Comparison of ENCODE assay signal across 24 cellular contexts in the genomic region with DNA sequence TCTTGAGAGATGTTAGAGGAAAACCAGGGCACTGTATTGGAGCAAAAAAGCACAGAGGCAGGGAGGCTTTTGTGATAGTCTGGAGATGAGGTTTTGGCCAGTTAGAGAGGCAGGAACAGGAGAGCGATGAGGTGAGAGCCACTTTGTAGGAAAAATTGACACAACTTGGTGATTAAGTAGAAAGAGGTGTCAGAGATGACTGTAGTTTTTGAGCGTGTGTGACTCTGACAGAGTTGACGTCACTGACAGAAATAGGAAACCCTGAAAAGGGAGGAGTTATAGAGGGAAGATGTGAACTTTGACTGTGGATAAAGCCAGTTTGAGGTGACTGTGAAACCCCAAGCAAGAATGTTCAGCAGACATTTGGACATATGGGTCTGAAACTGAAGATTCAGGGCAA. TPM values are rescaled to one million over a fixed set of nuclear protein-coding genes. Genes with fewer than 3 reads are reported as not detected.
A peak's percentile ranks its signal among the peaks of the same experiment; 100 is the strongest.
DNase-seq lines count a peak whose midpoint lies in the region; ATAC-seq, FAIRE-seq and TF ChIP-seq lines count a peak whose summit lies in the region.
"Had no signal": no experiment of that assay in that cellular context is flagged by ENCODE, and none has a peak within 500 bp of the region (broad histone marks: within the 10 kb centered on the region; RNA-seq: fewer than 3 reads in every experiment).

No MANE protein-coding gene starts in this region.

- peak; percentile 58 to 61 for DNase-seq in activated T-cell treated with anti-CD3 and anti-CD28 coated beads, Interleukin-2, amount 50 U/mL, for 72 hours
- DNase-seq in activated T-cell treated with anti-CD3 and anti-CD28 coated beads, Interleukin-2, amount 50 U/mL, for 1 hour: no peak
- DNase-seq in activated CD8-positive, alpha-beta T cell treated with anti-CD3 and anti-CD28 coated beads for 36 hours: peak; percentile 56
- no peak for DNase-seq in right lobe of liver
- no peak for DNase-seq in pancreas
- DNase-seq: ACHN; activated T-cell treated with anti-CD3 and anti-CD28 coated beads, Interleukin-2, amount 50 U/mL, for 24 hours; Calu3; cortex of kidney; mesendoderm; naive B cell; NCI-H1092; NCI-H2029; NCI-H226; NCI-H774; OCI-M1; testis had no signal

- no peak overlapping the region for H3K27ac Mint-ChIP-seq in activated T-cell treated with anti-CD3 and anti-CD28 coated beads, Interleukin-2, amount 50 U/mL, for 72 hours
- no peak overlapping the region for H3K27ac Mint-ChIP-seq in activated CD8-positive, alpha-beta T cell treated with anti-CD3 and anti-CD28 coated beads for 36 hours
- H3K27ac Mint-ChIP-seq: activated T-cell treated with anti-CD3 and anti-CD28 coated beads, Interleukin-2, amount 50 U/mL, for 24 hours had no signal

- H3K4me1 Mint-ChIP-seq in activated T-cell treated with anti-CD3 and anti-CD28 coated beads, Interleukin-2, amount 50 U/mL, for 72 hours (ENCODE audit: low read depth): peaks cover 24% of the 10 kb centered on the region
- peaks cover 9% of the 10 kb centered on the region for H3K4me1 Mint-ChIP-seq in activated CD8-positive, alpha-beta T cell treated with anti-CD3 and anti-CD28 coated beads for 36 hours (ENCODE audit: low read depth)

- H3K27me3 ChIP-seq in right lobe of liver (no peaks in the 10 kb centered on the region), pancreas (no peaks in the 10 kb centered on the region)
- H3K27me3 ChIP-seq: BLaER1, right atrium auricular region, testis had no signal

- FAIRE-seq in pancreas (lab: Jason Lieb, UNC): no peak
- FAIRE-seq: endometrium had no signal

- no peak for TF ChIP-seq CTCF in activated CD8-positive, alpha-beta T cell treated with anti-CD3 and anti-CD28 coated beads for 36 hours (IDR thresholded peaks at IDR 0.05)
- no peak for TF ChIP-seq CTCF in right lobe of liver (IDR thresholded peaks at IDR 0.05)
- no peak for TF ChIP-seq CTCF in pancreas (IDR thresholded peaks at IDR 0.05)

- H3K36me3 ChIP-seq in right lobe of liver (peaks cover 23 to 98% (median 69%) of the 10 kb centered on the region in 4 donors), pancreas (peaks cover 4 to 89% (median 36%) of the 10 kb centered on the region in 3 donors)

- no peak overlapping the region for H3K4me3 ChIP-seq in right lobe of liver
- no peak overlapping the region for H3K4me3 ChIP-seq in pancreas
- H3K4me3 ChIP-seq: BLaER1, right atrium auricular region, testis had no signal

- H3K9me3 ChIP-seq in right lobe of liver: no peaks in the 10 kb centered on the region
- no peaks in the 10 kb centered on the region for H3K9me3 ChIP-seq in pancreas
- H3K9me3 ChIP-seq: BLaER1, right atrium auricular region, testis had no signal

- H3K4me1 ChIP-seq in right lobe of liver (no peaks in the 10 kb centered on the region), pancreas (peaks cover 0 to 16% (median 14%) of the 10 kb centered on the region in 3 donors)
- H3K4me1 ChIP-seq: BLaER1, testis had no signal

- TF ChIP-seq POLR2A in right lobe of liver (IDR thresholded peaks at IDR 0.05): no peak

- peaks cover 11 to 21% of the 10 kb centered on the region in 2 donors for H3K36me3 Mint-ChIP-seq in activated T-cell treated with anti-CD3 and anti-CD28 coated beads, Interleukin-2, amount 50 U/mL, for 72 hours (ENCODE audit: insufficient read depth in 2 of 2)
- peaks cover 32% of the 10 kb centered on the region for H3K36me3 Mint-ChIP-seq in activated CD8-positive, alpha-beta T cell treated with anti-CD3 and anti-CD28 coated beads for 36 hours (ENCODE audit: low read depth)

- intact Hi-C loops in activated CD8-positive, alpha-beta T cell treated with anti-CD3 and anti-CD28 coated beads for 36 hours (cut with micrococcal nuclease): no loop called here
- intact Hi-C loops in right lobe of liver (cut with DNase I): no loop called here
- intact Hi-C loops in pancreas (cut with DNase I): loop anchor here in 1 of 3 donors (10.0 kb wide), 2 partner anchors 51 to 159 kb away; no protein-coding TSS in a partner anchor

- WGBS in right lobe of liver (ENCODE audit: insufficient coverage, low coverage, low lambda C conversion rate, missing lambda C conversion rate): 68% methylated on average over 3 of the region's 3 CpGs
- WGBS in pancreas, 2 donors: 93 to 99% methylated on average over 3 of the region's 3 CpGs

- no peaks in the 10 kb centered on the region for H3K9me3 Mint-ChIP-seq in activated T-cell treated with anti-CD3 and anti-CD28 coated beads, Interleukin-2, amount 50 U/mL, for 72 hours
- no peaks in the 10 kb centered on the region for H3K9me3 Mint-ChIP-seq in activated CD8-positive, alpha-beta T cell treated with anti-CD3 and anti-CD28 coated beads for 36 hours
- H3K9me3 Mint-ChIP-seq: activated T-cell treated with anti-CD3 and anti-CD28 coated beads, Interleukin-2, amount 50 U/mL, for 24 hours; naive B cell had no signal

- peak; percentile 93 to 95 for ATAC-seq in activated T-cell treated with anti-CD3 and anti-CD28 coated beads, Interleukin-2, amount 50 U/mL, for 72 hours (replicated peaks in 1 of 2)
- peak; percentile 47 for ATAC-seq in GM21723 (IDR thresholded peaks at IDR 0.05; ENCODE audit: unreplicated experiment)
- ATAC-seq in activated CD8-positive, alpha-beta T cell treated with anti-CD3 and anti-CD28 coated beads for 36 hours: peak; percentile 92
- peak; percentile 30 to 77 (median 60) for ATAC-seq in right lobe of liver
- no peak for ATAC-seq in GM21619 (IDR thresholded peaks at IDR 0.05; ENCODE audit: unreplicated experiment)
- no peak for ATAC-seq in GM21737 (IDR thresholded peaks at IDR 0.05; ENCODE audit: unreplicated experiment)
- ATAC-seq in pancreas: no peak
- ATAC-seq: Right ventricle myocardium inferior had no signal

- CTCF ChIA-PET in activated CD8-positive, alpha-beta T cell treated with anti-CD3 and anti-CD28 coated beads for 36 hours (lab: Charles Lee): interaction anchor here (0.7 to 1.0 kb wide), 2 partner anchors 9 to 19 kb away, joined by 3 read pairs; no protein-coding TSS in a partner anchor

- no peaks in the 10 kb centered on the region for H3K27me3 Mint-ChIP-seq in activated T-cell treated with anti-CD3 and anti-CD28 coated beads, Interleukin-2, amount 50 U/mL, for 72 hours (ENCODE audit: low read depth)
- no peaks in the 10 kb centered on the region for H3K27me3 Mint-ChIP-seq in activated CD8-positive, alpha-beta T cell treated with anti-CD3 and anti-CD28 coated beads for 36 hours
- H3K27me3 Mint-ChIP-seq: activated T-cell treated with anti-CD3 and anti-CD28 coated beads, Interleukin-2, amount 50 U/mL, for 24 hours; naive B cell had no signal

- H3K4me3 Mint-ChIP-seq in activated T-cell treated with anti-CD3 and anti-CD28 coated beads, Interleukin-2, amount 50 U/mL, for 72 hours: no peak overlapping the region
- H3K4me3 Mint-ChIP-seq in activated CD8-positive, alpha-beta T cell treated with anti-CD3 and anti-CD28 coated beads for 36 hours: no peak overlapping the region
- H3K4me3 Mint-ChIP-seq: activated T-cell treated with anti-CD3 and anti-CD28 coated beads, Interleukin-2, amount 50 U/mL, for 24 hours; naive B cell had no signal

- POLR2A ChIA-PET in activated CD8-positive, alpha-beta T cell treated with anti-CD3 and anti-CD28 coated beads for 36 hours (lab: Charles Lee): interaction anchor here (1.9 kb wide), 1 partner anchor 16 kb away, joined by 6 read pairs; a partner anchor contains a TSS

- H3K27ac ChIP-seq in right lobe of liver: peak overlapping the region in 1 of 3 donors; percentile 35
- no peak overlapping the region for H3K27ac ChIP-seq in pancreas
- H3K27ac ChIP-seq: BLaER1, right atrium auricular region, testis had no signal

RNA-seq across cellular contexts. Expression of a gene that starts 15.7 kb away (rescaled TPM):
- total RNA-seq in activated T-cell treated with anti-CD3 and anti-CD28 coated beads, Interleukin-2, amount 50 U/mL, for 72 hours: 10 to 100 TPM; 31.2 to 40.3 TPM
- total RNA-seq in activated CD8-positive, alpha-beta T cell treated with anti-CD3 and anti-CD28 coated beads for 36 hours: 10 to 100 TPM; 37.4 to 38.9 TPM
- total RNA-seq in right lobe of liver (10 to 100 TPM; 22.6 to 29.2 (median 24.8) TPM), pancreas (10 to 100 TPM; 15.8 to 19.2 (median 17.3) TPM)
- polyA plus RNA-seq in pancreas: 10 to 100 TPM in 1 of 2 donors, 1 to 10 TPM in 1; 8.2 to 14.5 TPM

RNA-seq across cellular contexts. Expression of a gene that starts 41.2 kb away (rescaled TPM):
- 100 to 1,000 TPM in 1 of 2 donors, 10 to 100 TPM in 1; 76.5 to 112 TPM for total RNA-seq in activated T-cell treated with anti-CD3 and anti-CD28 coated beads, Interleukin-2, amount 50 U/mL, for 72 hours
- 10 to 100 TPM; 64.6 to 74.2 TPM for total RNA-seq in activated CD8-positive, alpha-beta T cell treated with anti-CD3 and anti-CD28 coated beads for 36 hours
- 10 to 100 TPM; 19.7 to 30.3 (median 26.0) TPM for total RNA-seq in right lobe of liver
- 10 to 100 TPM; 14.1 to 29.3 (median 16.8) TPM for total RNA-seq in pancreas
- 10 to 100 TPM; 19.0 to 39.2 TPM for polyA plus RNA-seq in pancreas

RNA-seq across cellular contexts. Expression of a gene that starts 41.5 kb away (rescaled TPM):
- 10 to 100 TPM; 52.5 to 60.3 TPM for total RNA-seq in activated T-cell treated with anti-CD3 and anti-CD28 coated beads, Interleukin-2, amount 50 U/mL, for 72 hours
- 10 to 100 TPM; 55.6 to 61.6 TPM for total RNA-seq in activated CD8-positive, alpha-beta T cell treated with anti-CD3 and anti-CD28 coated beads for 36 hours
- total RNA-seq in right lobe of liver (10 to 100 TPM; 28.8 to 42.6 (median 38.1) TPM), pancreas (10 to 100 TPM; 48.5 to 99.6 (median 53.3) TPM)
- 10 to 100 TPM; 38.2 to 67.7 TPM for polyA plus RNA-seq in pancreas

Comparison
In these comparisons a context has a peak if more than half of its experiments do, and no peak if none do; other contexts are left out.
1. DNase-seq: peak in activated T-cell treated with anti-CD3 and anti-CD28 coated beads, Interleukin-2, amount 50 U/mL, for 72 hours (2 of 2) and activated CD8-positive, alpha-beta T cell treated with anti-CD3 and anti-CD28 coated beads for 36 hours (single experiment); none in activated T-cell treated with anti-CD3 and anti-CD28 coated beads, Interleukin-2, amount 50 U/mL, for 1 hour (single experiment), right lobe of liver (0 of 3) and pancreas (0 of 6).
2. ATAC-seq: peak in activated T-cell treated with anti-CD3 and anti-CD28 coated beads, Interleukin-2, amount 50 U/mL, for 72 hours (2 of 2), GM21723 (single experiment), activated CD8-positive, alpha-beta T cell treated with anti-CD3 and anti-CD28 coated beads for 36 hours (single experiment) and right lobe of liver (4 of 4); none in GM21619 (single experiment), GM21737 (single experiment) and pancreas (0 of 4).